ENCODE assay signal across 1 cellular context in genomic region chr6:73515204-73516101, GRCh38.
TF ChIP-seq lines count a peak whose summit lies in the region.

No MANE protein-coding gene starts in this region.

TF ChIP-seq in HepG2, 621 proteins besides CTCF, POLR2A, EP300 and RAD21 (continued from another document and continues in another):
- TF ChIP-seq, protein P1, sequence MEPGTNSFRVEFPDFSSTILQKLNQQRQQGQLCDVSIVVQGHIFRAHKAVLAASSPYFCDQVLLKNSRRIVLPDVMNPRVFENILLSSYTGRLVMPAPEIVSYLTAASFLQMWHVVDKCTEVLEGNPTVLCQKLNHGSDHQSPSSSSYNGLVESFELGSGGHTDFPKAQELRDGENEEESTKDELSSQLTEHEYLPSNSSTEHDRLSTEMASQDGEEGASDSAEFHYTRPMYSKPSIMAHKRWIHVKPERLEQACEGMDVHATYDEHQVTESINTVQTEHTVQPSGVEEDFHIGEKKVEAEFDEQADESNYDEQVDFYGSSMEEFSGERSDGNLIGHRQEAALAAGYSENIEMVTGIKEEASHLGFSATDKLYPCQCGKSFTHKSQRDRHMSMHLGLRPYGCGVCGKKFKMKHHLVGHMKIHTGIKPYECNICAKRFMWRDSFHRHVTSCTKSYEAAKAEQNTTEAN (CRISPR knock-in tag; conservative IDR thresholded peaks at IDR 0.05) = no peak
- TF ChIP-seq CREM (IDR thresholded peaks at IDR 0.05) (0 out of 2 replicates have a peak, but pooled peaks have one; percentile 13), CREM (CRISPR knock-in tag; IDR thresholded peaks at IDR 0.05) (no peak), REL (CRISPR knock-in tag; conservative IDR thresholded peaks at IDR 0.05) (no peak), MAFF (IDR thresholded peaks at IDR 0.05; ENCODE audit: low read depth, low read length) (no peak), TCF7 (IDR thresholded peaks at IDR 0.05; ENCODE audit: low read depth) (no peak), SOX13 (IDR thresholded peaks at IDR 0.05) (no peak), SOX13 (CRISPR knock-in tag; conservative IDR thresholded peaks at IDR 0.05 in 1 of 2, IDR thresholded peaks at IDR 0.05 in 1 of 2) (peak in 1 of 2 experiments; percentile 90; a peak in 1 of 4 replicates), DRAP1 (CRISPR knock-in tag; IDR thresholded peaks at IDR 0.05) (no peak), ZNF510 (CRISPR knock-in tag; IDR thresholded peaks at IDR 0.05; ENCODE audit: low read depth) (no peak), ZNF609 (CRISPR knock-in tag; IDR thresholded peaks at IDR 0.05; ENCODE audit: borderline replicate concordance) (no peak), ISL2 (CRISPR knock-in tag; IDR thresholded peaks at IDR 0.05) (no peak), ZFX (CRISPR knock-in tag; IDR thresholded peaks at IDR 0.05; ENCODE audit: low read depth) (0 out of 2 replicates have a peak, but pooled peaks have one; percentile 21), ZSCAN12 (CRISPR knock-in tag; IDR thresholded peaks at IDR 0.05) (0 out of 2 replicates have a peak, but pooled peaks have one; percentile 30), SAFB2 (CRISPR knock-in tag; IDR thresholded peaks at IDR 0.05; ENCODE audit: borderline replicate concordance, low read depth) (no peak), RFXAP (CRISPR knock-in tag; IDR thresholded peaks at IDR 0.05; ENCODE audit: borderline replicate concordance) (no peak), ZNF350 (CRISPR knock-in tag; IDR thresholded peaks at IDR 0.05; ENCODE audit: borderline replicate concordance, low read depth) (no peak), GATAD1 (CRISPR knock-in tag; IDR thresholded peaks at IDR 0.05) (0 out of 2 replicates have a peak, but pooled peaks have one; percentile 14), JUND (CRISPR knock-in tag; IDR thresholded peaks at IDR 0.05) (no peak), ATRX (CRISPR knock-in tag; IDR thresholded peaks at IDR 0.05; ENCODE audit: borderline replicate concordance) (no peak), PCBP2 (optimal IDR thresholded peaks at IDR 0.05; ENCODE audit: low read depth, low read length, poor library complexity, severe bottlenecking) (no peak), ZMYM3 (CRISPR knock-in tag; IDR thresholded peaks at IDR 0.05) (no peak), TEAD3 (CRISPR knock-in tag; optimal IDR thresholded peaks at IDR 0.05; ENCODE audit: borderline replicate concordance) (no peak), NFATC3 (CRISPR knock-in tag; IDR thresholded peaks at IDR 0.05) (no peak), ELF4 (CRISPR knock-in tag; IDR thresholded peaks at IDR 0.05; ENCODE audit: borderline replicate concordance) (no peak), MAF1 (CRISPR knock-in tag; IDR thresholded peaks at IDR 0.05; ENCODE audit: borderline replicate concordance) (no peak), ZBED4 (CRISPR knock-in tag; IDR thresholded peaks at IDR 0.05; ENCODE audit: borderline replicate concordance) (0 out of 2 replicates have a peak, but pooled peaks have one; percentile 36), ZBTB38 (CRISPR knock-in tag; IDR thresholded peaks at IDR 0.05) (no peak), NR2F6 (IDR thresholded peaks at IDR 0.05) (no peak), NR2F6 (CRISPR knock-in tag; IDR thresholded peaks at IDR 0.05) (no peak), POLR2AphosphoS2 (IDR thresholded peaks at IDR 0.05; ENCODE audit: low read depth, low read length) (0 out of 2 replicates have a peak, but pooled peaks have one; percentile 59), GLI4 (CRISPR knock-in tag; IDR thresholded peaks at IDR 0.05; ENCODE audit: borderline replicate concordance) (no peak), ZNF75D (CRISPR knock-in tag; IDR thresholded peaks at IDR 0.05; ENCODE audit: borderline replicate concordance) (no peak), REST (IDR thresholded peaks at IDR 0.05; ENCODE audit: borderline replicate concordance in 1 of 2, low read depth in 1 of 2, low read length in 2 of 2) (no peak), RFX3 (CRISPR knock-in tag; IDR thresholded peaks at IDR 0.05) (no peak), FOXK2 (IDR thresholded peaks at IDR 0.05) (no peak), KLF15 (CRISPR knock-in tag; IDR thresholded peaks at IDR 0.05; ENCODE audit: borderline replicate concordance) (no peak), FOXC1 (CRISPR knock-in tag; IDR thresholded peaks at IDR 0.05; ENCODE audit: borderline replicate concordance) (no peak), ARNT2 (CRISPR knock-in tag; IDR thresholded peaks at IDR 0.05; ENCODE audit: low read depth) (no peak; the same call in 1 of the 2 replicates), NBN (conservative IDR thresholded peaks at IDR 0.05) (no peak), SUZ12 (IDR thresholded peaks at IDR 0.05; ENCODE audit: low read depth, low read length) (no peak), ELF3 (CRISPR knock-in tag; IDR thresholded peaks at IDR 0.05) (0 out of 2 replicates have a peak, but pooled peaks have one; percentile 18), ZNF234 (CRISPR knock-in tag; conservative IDR thresholded peaks at IDR 0.05) (no peak)
- TF ChIP-seq, protein P2, sequence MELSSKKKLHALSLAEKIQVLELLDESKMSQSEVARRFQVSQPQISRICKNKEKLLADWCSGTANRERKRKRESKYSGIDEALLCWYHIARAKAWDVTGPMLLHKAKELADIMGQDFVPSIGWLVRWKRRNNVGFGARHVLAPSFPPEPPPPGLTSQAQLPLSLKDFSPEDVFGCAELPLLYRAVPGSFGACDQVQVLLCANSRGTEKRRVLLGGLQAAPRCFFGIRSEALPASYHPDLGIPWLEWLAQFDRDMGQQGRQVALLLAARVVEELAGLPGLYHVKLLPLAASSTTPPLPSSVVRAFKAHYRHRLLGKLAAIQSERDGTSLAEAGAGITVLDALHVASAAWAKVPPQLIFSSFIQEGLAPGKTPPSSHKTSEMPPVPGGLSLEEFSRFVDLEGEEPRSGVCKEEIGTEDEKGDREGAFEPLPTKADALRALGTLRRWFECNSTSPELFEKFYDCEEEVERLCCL (CRISPR knock-in tag; IDR thresholded peaks at IDR 0.05; ENCODE audit: borderline replicate concordance) = no peak
- TF ChIP-seq, protein P3, sequence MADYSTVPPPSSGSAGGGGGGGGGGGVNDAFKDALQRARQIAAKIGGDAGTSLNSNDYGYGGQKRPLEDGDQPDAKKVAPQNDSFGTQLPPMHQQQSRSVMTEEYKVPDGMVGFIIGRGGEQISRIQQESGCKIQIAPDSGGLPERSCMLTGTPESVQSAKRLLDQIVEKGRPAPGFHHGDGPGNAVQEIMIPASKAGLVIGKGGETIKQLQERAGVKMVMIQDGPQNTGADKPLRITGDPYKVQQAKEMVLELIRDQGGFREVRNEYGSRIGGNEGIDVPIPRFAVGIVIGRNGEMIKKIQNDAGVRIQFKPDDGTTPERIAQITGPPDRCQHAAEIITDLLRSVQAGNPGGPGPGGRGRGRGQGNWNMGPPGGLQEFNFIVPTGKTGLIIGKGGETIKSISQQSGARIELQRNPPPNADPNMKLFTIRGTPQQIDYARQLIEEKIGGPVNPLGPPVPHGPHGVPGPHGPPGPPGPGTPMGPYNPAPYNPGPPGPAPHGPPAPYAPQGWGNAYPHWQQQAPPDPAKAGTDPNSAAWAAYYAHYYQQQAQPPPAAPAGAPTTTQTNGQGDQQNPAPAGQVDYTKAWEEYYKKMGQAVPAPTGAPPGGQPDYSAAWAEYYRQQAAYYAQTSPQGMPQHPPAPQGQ (CRISPR knock-in tag; IDR thresholded peaks at IDR 0.05; ENCODE audit: borderline replicate concordance) = no peak
- TF ChIP-seq, protein P4, sequence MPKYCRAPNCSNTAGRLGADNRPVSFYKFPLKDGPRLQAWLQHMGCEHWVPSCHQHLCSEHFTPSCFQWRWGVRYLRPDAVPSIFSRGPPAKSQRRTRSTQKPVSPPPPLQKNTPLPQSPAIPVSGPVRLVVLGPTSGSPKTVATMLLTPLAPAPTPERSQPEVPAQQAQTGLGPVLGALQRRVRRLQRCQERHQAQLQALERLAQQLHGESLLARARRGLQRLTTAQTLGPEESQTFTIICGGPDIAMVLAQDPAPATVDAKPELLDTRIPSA (CRISPR knock-in tag; IDR thresholded peaks at IDR 0.05; ENCODE audit: borderline replicate concordance) = no peak
- TF ChIP-seq, protein P5, sequence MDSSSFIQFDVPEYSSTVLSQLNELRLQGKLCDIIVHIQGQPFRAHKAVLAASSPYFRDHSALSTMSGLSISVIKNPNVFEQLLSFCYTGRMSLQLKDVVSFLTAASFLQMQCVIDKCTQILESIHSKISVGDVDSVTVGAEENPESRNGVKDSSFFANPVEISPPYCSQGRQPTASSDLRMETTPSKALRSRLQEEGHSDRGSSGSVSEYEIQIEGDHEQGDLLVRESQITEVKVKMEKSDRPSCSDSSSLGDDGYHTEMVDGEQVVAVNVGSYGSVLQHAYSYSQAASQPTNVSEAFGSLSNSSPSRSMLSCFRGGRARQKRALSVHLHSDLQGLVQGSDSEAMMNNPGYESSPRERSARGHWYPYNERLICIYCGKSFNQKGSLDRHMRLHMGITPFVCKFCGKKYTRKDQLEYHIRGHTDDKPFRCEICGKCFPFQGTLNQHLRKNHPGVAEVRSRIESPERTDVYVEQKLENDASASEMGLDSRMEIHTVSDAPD (CRISPR knock-in tag; IDR thresholded peaks at IDR 0.05) = no peak
